In the genomic region with DNA sequence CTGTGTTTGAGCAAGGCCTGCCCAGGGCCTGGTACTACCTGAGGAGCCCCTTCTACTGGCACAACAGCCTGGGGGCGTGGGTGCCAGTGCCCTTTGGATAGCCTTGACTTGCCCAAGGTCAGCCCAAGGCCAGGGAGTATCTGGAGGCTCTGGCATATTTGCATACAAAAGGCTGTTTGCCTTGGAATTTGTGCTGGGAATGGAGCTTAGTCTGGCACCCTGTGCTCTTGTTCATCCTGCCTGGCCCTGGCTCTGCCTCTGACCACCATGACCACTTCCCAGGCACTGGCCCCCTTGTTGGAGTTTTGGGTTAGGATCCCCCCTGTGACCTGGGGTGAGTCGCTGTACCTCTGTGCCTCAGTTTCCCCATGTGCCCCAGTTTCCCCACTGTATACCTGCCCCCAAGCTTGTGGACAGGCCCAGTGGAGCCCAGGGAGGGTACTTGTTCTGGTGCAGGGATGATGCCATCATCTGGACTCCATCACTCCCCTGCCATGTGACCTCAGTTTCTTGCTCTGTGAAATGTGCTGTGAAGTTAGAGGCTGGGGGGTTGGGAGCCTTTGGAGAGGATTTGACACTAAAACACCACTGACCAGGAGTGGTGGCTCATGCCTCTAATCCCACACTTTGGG, we compare ENCODE assay signal across 12 cellular contexts. TPM values are rescaled to one million over a fixed set of nuclear protein-coding genes. Genes with fewer than 3 reads are reported as not detected.
DNase-seq lines count a peak whose midpoint lies in the region; TF ChIP-seq lines count a peak whose summit lies in the region.
"Had no signal": no experiment of that assay in that cellular context is flagged by ENCODE, and none has a peak within 500 bp of the region (broad histone marks: within the 10 kb centered on the region; RNA-seq: fewer than 3 reads in every experiment).

No MANE protein-coding gene starts in this region.

- WGBS in hepatocyte (ENCODE audit: low lambda C conversion rate, missing lambda C conversion rate), result 88% methylated on average over 2 of the region's 2 CpGs
- WGBS in testis, 2 donors, result 38 to 58% methylated on average over 1 to 2 of the region's 2 CpGs

- no peaks in the 10 kb centered on the region for H3K27me3 ChIP-seq in PC-9 (ENCODE audit: insufficient read depth, low read depth)
- no peaks in the 10 kb centered on the region for H3K27me3 ChIP-seq in hepatocyte
- H3K27me3 ChIP-seq in testis, result no peaks in the 10 kb centered on the region

- intact Hi-C loops in PC-9 (cut with micrococcal nuclease; ENCODE audit: unreplicated experiment), result loop anchor here (5.0 kb wide), 1 partner anchor 37 kb away; the partner anchor contains the start of gene CARD19
- intact Hi-C loops in testis (cut with DNase I; ENCODE audit: low total_unique reads), result loop anchor here (10.0 kb wide), 1 partner anchor 55 kb away; no protein-coding TSS in a partner anchor

- H3K27ac ChIP-seq in PC-9 (no peak overlapping the region), hepatocyte (no peak overlapping the region), testis (peak overlapping the region; percentile 41 to 54)

- no peaks in the 10 kb centered on the region for H3K79me2 ChIP-seq in PC-9 (ENCODE audit: low read depth)
- no peaks in the 10 kb centered on the region for H3K79me2 ChIP-seq in hepatocyte

- H3K4me3 ChIP-seq in PC-9 (no peak overlapping the region), hepatocyte (no peak overlapping the region), testis (peak overlapping the region in 1 of 2 donors; percentile 81)

- TF ChIP-seq CTCF in PC-9 (conservative IDR thresholded peaks at IDR 0.05) (no peak), hepatocyte (IDR thresholded peaks at IDR 0.05; ENCODE audit: poor library complexity) (no peak), testis (IDR thresholded peaks at IDR 0.05) (no peak)

- POLR2A ChIA-PET in PC-9 (lab: Charles Lee; ENCODE audit: unreplicated experiment), result interaction anchor here (0.6 to 1.0 kb wide), 3 partner anchors 11 to 70 kb away, joined by 3 to 4 read pairs (median 3); no protein-coding TSS in a partner anchor

- H2AFZ ChIP-seq in PC-9 (no peak overlapping the region), hepatocyte (no peak overlapping the region)

- no peak for TF ChIP-seq POLR2A in testis (IDR thresholded peaks at IDR 0.05)

- CTCF ChIA-PET in PC-9 (lab: Charles Lee), result interaction anchor here (0.7 kb wide), 1 partner anchor 47 kb away, joined by 4 read pairs; no protein-coding TSS in a partner anchor

- peak; percentile 69 for DNase-seq in activated CD8-positive, alpha-beta memory T cell treated with anti-CD3 and anti-CD28 coated beads for 24 hours
- no peak for DNase-seq in activated CD8-positive, alpha-beta memory T cell treated with anti-CD3 and anti-CD28 coated beads, Interleukin-2, amount 50 U/mL, for 48 hours
- DNase-seq in PC-9, result no peak
- no peak for DNase-seq in hepatocyte (ENCODE audit: low spot score)
- DNase-seq in testis, result no peak
- DNase-seq in stimulated activated CD4-positive, alpha-beta T cell treated with anti-CD3 and anti-CD28 coated beads, Interleukin-12 subunit alpha, Interleukin-12 subunit beta, amount 100 ng/mL, for 4 hours, result no peak
- no peak for DNase-seq in KG1 (lab: John Stamatoyannopoulos, UW)
- DNase-seq in NCI-H2029 treated with DMSO at 0.1 percent for 48 hours (lab: John Stamatoyannopoulos, UW), result no peak
- DNase-seq: ACHN, dorsolateral prefrontal cortex, midbrain, NCI-H524 had no signal

- H3K36me3 ChIP-seq in PC-9 (ENCODE audit: low read depth) (no peaks in the 10 kb centered on the region), hepatocyte (replicated peaks; ENCODE audit: insufficient read depth, low read depth) (no peaks in the 10 kb centered on the region), testis (ENCODE audit: low read depth, missing control alignments) (no peaks in the 10 kb centered on the region)

- H3K9me3 ChIP-seq in PC-9 (ENCODE audit: insufficient read depth, low read depth) (no peaks in the 10 kb centered on the region), hepatocyte (ENCODE audit: low read depth) (no peaks in the 10 kb centered on the region), testis (no peaks in the 10 kb centered on the region)

- H3K4me1 ChIP-seq in PC-9 (replicated peaks; ENCODE audit: insufficient read depth) (peaks cover 7% of the 10 kb centered on the region), hepatocyte (ENCODE audit: insufficient read depth) (peaks cover 27% of the 10 kb centered on the region), testis (peaks cover 36% of the 10 kb centered on the region)

- no TSS peak for BruUV-seq in PC-9 (replicated peaks; lab: Mats Ljungman, UMichigan)

- H3K9me2 ChIP-seq in PC-9 (ENCODE audit: insufficient read depth) (no peaks in the 10 kb centered on the region), hepatocyte (replicated peaks; ENCODE audit: insufficient read depth) (no peaks in the 10 kb centered on the region)

- H3K4me2 ChIP-seq in PC-9 (peak overlapping the region; percentile 84; the same call in 1 of the 2 replicates), hepatocyte (peak overlapping the region; percentile 94)

- H4K20me1 ChIP-seq in PC-9 (ENCODE audit: insufficient read depth) (no peaks in the 10 kb centered on the region), hepatocyte (ENCODE audit: insufficient read depth, poor library complexity, severe bottlenecking) (no peaks in the 10 kb centered on the region)

- no peaks in the 10 kb centered on the region; the same call in 1 of the 2 replicates for H3F3A ChIP-seq in PC-9 (ENCODE audit: insufficient read depth, low read depth)

RNA-seq across cellular contexts. Expression of gene SUSD3, which starts 1.6 kb away (rescaled TPM):
- total RNA-seq in PC-9 (2021) (8.4 and 8.7 TPM in 2 replicates), hepatocyte (11.4 and 14.3 TPM in 2 replicates), testis (100 to 1,000 TPM; 282 to 537 TPM)
- polyA plus RNA-seq in hepatocyte (13.5 and 17.3 TPM in 2 replicates), testis (ENCODE audit: insufficient read depth, low read depth, low replicate concordance) (172 TPM)

RNA-seq across cellular contexts. Expression of gene CARD19, which starts 35.9 kb away (rescaled TPM):
- 97.5 and 122 TPM in 2 replicates for total RNA-seq in PC-9 (2021)
- total RNA-seq in hepatocyte, result 45.3 and 51.3 TPM in 2 replicates
- 67.5 and 72.1 TPM in 2 replicates for polyA plus RNA-seq in hepatocyte
- total RNA-seq in testis, result 100 to 1,000 TPM; 138 to 147 TPM
- polyA plus RNA-seq in testis (ENCODE audit: insufficient read depth, low read depth, low replicate concordance), result 99.4 TPM

Comparison
In these comparisons a context has a peak if more than half of its experiments do, and no peak if none do; other contexts are left out.
1. H3K27ac ChIP-seq: peak in testis (2 of 2); none in PC-9 (single experiment) and hepatocyte (single experiment).
2. RNA of gene SUSD3, which starts 1.6 kb away (total RNA-seq): 282 to 537 TPM in testis; 11.4 to 14.3 TPM in hepatocyte and 8.4 to 8.7 TPM in PC-9; every median in the first group is over 10 times any median in the second.